In the genomic region with DNA sequence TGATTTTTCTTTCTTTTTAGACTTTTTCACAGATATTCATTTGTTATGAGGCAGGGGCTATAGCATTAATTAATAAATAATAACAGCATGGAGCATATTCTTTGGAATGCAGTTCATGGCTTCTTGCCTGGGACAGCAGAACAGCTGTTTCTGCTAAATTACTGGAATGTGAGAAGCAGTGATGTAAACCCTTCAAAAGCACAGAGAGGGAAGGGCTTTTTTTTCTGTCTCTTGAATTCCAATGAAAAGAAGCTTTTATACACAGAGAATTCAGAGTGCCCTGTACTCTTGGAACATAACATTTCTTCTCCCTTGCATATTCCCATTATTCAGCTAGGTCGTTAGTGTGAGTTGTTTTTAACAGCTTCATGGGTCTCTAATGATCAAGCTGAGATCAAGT, we compare ENCODE assay signal across 21 cellular contexts. TPM values are rescaled to one million over a fixed set of nuclear protein-coding genes. Genes with fewer than 3 reads are reported as not detected.
A peak's percentile ranks its signal among the peaks of the same experiment; 100 is the strongest.
DNase-seq lines count a peak whose midpoint lies in the region; ATAC-seq and TF ChIP-seq lines count a peak whose summit lies in the region.
"Had no signal": no experiment of that assay in that cellular context is flagged by ENCODE, and none has a peak within 500 bp of the region (broad histone marks: within the 10 kb centered on the region; RNA-seq: fewer than 3 reads in every experiment).

No MANE protein-coding gene starts in this region.

- H2AFZ ChIP-seq in fibroblast of lung (ENCODE audit: low read length), result no peak overlapping the region

- H3K4me3 ChIP-seq in AG10803 (ENCODE audit: low read length) (no peak overlapping the region), SK-N-MC (peak overlapping the region; percentile 43), fibroblast of lung (replicated peaks in 1 of 4; ENCODE audit: control extremely low read depth in 1 of 4, insufficient read depth in 1 of 4, low read depth in 3 of 4, low read length in 4 of 4) (no peak overlapping the region)
- H3K4me3 ChIP-seq: esophagus muscularis mucosa, upper lobe of left lung had no signal

- no peaks in the 10 kb centered on the region for H4K20me1 ChIP-seq in fibroblast of lung (ENCODE audit: control insufficient read depth, extremely low read depth, insufficient read depth, low read length)

- no peak overlapping the region for H3K4me2 ChIP-seq in fibroblast of lung (ENCODE audit: extremely low read depth, insufficient read depth, low read length)

- TF ChIP-seq CTCF in AG10803 (conservative IDR thresholded peaks at IDR 0.05; ENCODE audit: low read length) (no peak), fibroblast of lung (conservative IDR thresholded peaks at IDR 0.05 in 1 of 2, IDR thresholded peaks at IDR 0.05 in 1 of 2; ENCODE audit: low read depth in 1 of 2, low read length in 2 of 2) (no peak)

- no peaks in the 10 kb centered on the region for H3K36me3 ChIP-seq in SK-N-MC (ENCODE audit: insufficient read depth, low read length)
- no peaks in the 10 kb centered on the region for H3K36me3 ChIP-seq in fibroblast of lung (ENCODE audit: control insufficient read depth, insufficient read depth, low read length)
- H3K36me3 ChIP-seq: esophagus muscularis mucosa, upper lobe of left lung had no signal

- DNase-seq in AG10803 (ENCODE audit: low read depth) (peak; percentile 67), SK-N-MC (ENCODE audit: low read depth, low spot score) (no peak), fibroblast of lung (ENCODE audit: low read depth in 2 of 2) (peak; percentile 18 to 38), myocyte (ENCODE audit: low read depth) (peak; percentile 72), NCI-H748 treated with DMSO at 0.1 percent for 48 hours (lab: John Stamatoyannopoulos, UW) (no peak), amniotic stem cell (lab: John Stamatoyannopoulos, UW) (no peak), NCI-H345 (lab: John Stamatoyannopoulos, UW) (no peak)
- DNase-seq: activated CD4-positive, alpha-beta T cell treated with anti-CD3 and anti-CD28 coated beads, Interleukin-2, amount 50 U/mL, for 4 hours; activated T-cell treated with anti-CD3 and anti-CD28 coated beads, Interleukin-2, amount 50 U/mL, for 1 hour; CD4-positive, alpha-beta T cell; DMS79; effector CD4-positive, alpha-beta T cell; GOT3; NCI-H1436; NCI-H226; NK-92 treated with Interleukin-12 subunit alpha and Interleukin-12 subunit beta, amount 100 ng/mL, for 24 hours; stimulated activated naive B cell treated with anti-CD40 and anti-IgM and Interleukin-4, amounts not matched to agents 10 μg/mL and 1 μg/mL and 100 μg/mL, for 72 hours; upper lobe of left lung had no signal

- H3K9me3 ChIP-seq in SK-N-MC (ENCODE audit: low read depth, low read length), result no peaks in the 10 kb centered on the region
- no peaks in the 10 kb centered on the region for H3K9me3 ChIP-seq in fibroblast of lung (ENCODE audit: control insufficient read depth, insufficient read depth, low read depth, low read length)
- H3K9me3 ChIP-seq: esophagus muscularis mucosa, upper lobe of left lung had no signal

- no peaks in the 10 kb centered on the region for H3K79me2 ChIP-seq in fibroblast of lung (ENCODE audit: control insufficient read depth, insufficient read depth, low read length)

- no peaks in the 10 kb centered on the region for H3K4me1 ChIP-seq in fibroblast of lung (ENCODE audit: control insufficient read depth, extremely low read depth, insufficient read depth, low read length)
- H3K4me1 ChIP-seq: upper lobe of left lung had no signal

- H3K27me3 ChIP-seq in fibroblast of lung (ENCODE audit: control insufficient read depth, insufficient read depth, low read length), result no peaks in the 10 kb centered on the region
- H3K27me3 ChIP-seq: esophagus muscularis mucosa, upper lobe of left lung had no signal

- no peak for ATAC-seq in HG03045 (IDR thresholded peaks at IDR 0.05; ENCODE audit: unreplicated experiment)
- ATAC-seq: activated naive CD4-positive, alpha-beta T cell treated with anti-CD3 and anti-CD28 coated beads, Interleukin-2, amount 50 U/mL, for 72 hours; stimulated activated naive B cell treated with anti-CD40 and anti-IgM and Interleukin-4, amounts not matched to agents 10 μg/mL and 1 μg/mL and 100 μg/mL, for 72 hours had no signal

- H3K27ac ChIP-seq in SK-N-MC (peak overlapping the region; percentile 57; the same call in 1 of the 2 replicates), fibroblast of lung (ENCODE audit: insufficient read depth, low read length) (no peak overlapping the region)
- H3K27ac ChIP-seq: upper lobe of left lung had no signal

- H3K9ac ChIP-seq in SK-N-MC (ENCODE audit: insufficient read length), result no peak overlapping the region
- no peak overlapping the region for H3K9ac ChIP-seq in fibroblast of lung (ENCODE audit: insufficient read depth, low read length)

RNA-seq across cellular contexts. Expression of a gene that starts 28.5 kb away (rescaled TPM):
- 75.2 and 95.1 TPM in 2 replicates for total RNA-seq in fibroblast of lung
- 10.9 and 15.7 TPM in 2 replicates for polyA plus RNA-seq in fibroblast of lung
- 20.1 and 22.7 TPM in 2 replicates for polyA plus RNA-seq in fibroblast of lung (2012)
- polyA minus RNA-seq in fibroblast of lung (ENCODE audit: low replicate concordance), result 16.0 and 29.6 TPM in 2 replicates
- 112 and 163 TPM in 2 replicates for total RNA-seq in myocyte
- 60.7 TPM for polyA plus RNA-seq in myocyte (2012)

Comparison
In these comparisons a context has a peak if more than half of its experiments do, and no peak if none do; other contexts are left out.
1. DNase-seq: peak in AG10803 (single experiment), fibroblast of lung (2 of 2) and myocyte (single experiment); none in SK-N-MC (single experiment), NCI-H748 treated with DMSO at 0.1 percent for 48 hours (single experiment), amniotic stem cell (single experiment) and NCI-H345 (single experiment).